Comparison of ENCODE assay signal across 8 cellular contexts in the genomic region with DNA sequence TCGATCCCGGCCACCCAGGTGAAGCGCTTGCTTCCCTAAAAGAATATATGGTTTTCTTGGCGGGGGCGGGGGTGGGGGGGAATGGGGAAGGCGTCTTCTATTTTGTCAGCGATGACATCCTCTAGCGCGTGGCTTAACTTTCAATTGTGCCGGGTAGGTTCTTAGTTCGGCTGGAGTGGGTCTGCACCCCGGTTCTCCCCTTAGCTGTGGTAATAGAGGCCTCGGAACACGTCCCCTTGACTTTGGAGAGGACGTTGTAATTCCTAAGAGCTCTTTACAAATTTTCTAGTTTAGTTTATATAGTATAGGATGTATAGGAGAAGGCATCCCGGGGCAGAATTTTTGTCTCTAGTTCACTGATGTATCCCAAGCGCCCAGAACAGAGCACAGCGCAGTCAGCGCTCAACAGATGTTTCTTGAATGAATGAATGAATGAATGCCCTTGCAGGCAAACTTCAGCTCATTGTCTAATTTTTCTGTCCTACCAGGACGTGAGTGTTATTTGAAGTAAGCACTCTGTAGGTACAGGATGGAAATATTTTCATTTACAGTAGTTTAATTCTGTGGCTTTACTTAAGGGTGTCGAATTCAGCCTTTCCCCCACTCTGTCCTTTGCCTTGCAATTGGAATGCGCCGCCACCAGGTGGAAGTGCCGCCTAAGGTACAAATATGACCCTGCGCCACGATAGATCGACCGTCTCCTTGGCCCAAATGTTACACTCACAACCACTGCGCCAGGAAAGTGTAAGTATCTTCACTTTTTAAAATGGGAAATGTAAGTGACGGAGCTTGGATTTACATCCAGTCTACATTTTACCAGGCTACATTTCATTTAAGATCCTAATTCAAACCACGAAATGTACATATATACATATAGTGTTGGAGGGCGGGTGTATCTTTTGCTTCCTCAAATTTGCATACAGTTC. TPM values are rescaled to one million over a fixed set of nuclear protein-coding genes. Genes with fewer than 3 reads are reported as not detected.
A peak's percentile ranks its signal among the peaks of the same experiment; 100 is the strongest.
DNase-seq lines count a peak whose midpoint lies in the region; TF ChIP-seq lines count a peak whose summit lies in the region.

No MANE protein-coding gene starts in this region.

- TF ChIP-seq CTCF in LNCaP clone FGC (IDR thresholded peaks at IDR 0.05; ENCODE audit: control insufficient read depth, extremely low read depth, insufficient read depth) (peak; percentile 98), neutrophil (IDR thresholded peaks at IDR 0.05) (peak; percentile 71)

- H3K27me3 ChIP-seq in H7 (ENCODE audit: control insufficient read depth, insufficient read depth, low read length) (no peaks in the 10 kb centered on the region; the same call in 1 of the 2 replicates), SJCRH30 (no peaks in the 10 kb centered on the region), neutrophil (no peaks in the 10 kb centered on the region), subcutaneous abdominal adipose tissue (ENCODE audit: control insufficient read depth in 5 of 5, insufficient read depth in 4 of 5, low read length in 5 of 5) (no peaks in the 10 kb centered on the region)

- H3K27ac ChIP-seq in SJCRH30: peak overlapping the region; percentile 79; the same call in 1 of the 2 replicates
- H3K27ac ChIP-seq in neutrophil: peak overlapping the region; percentile 57
- peak overlapping the region; percentile 75 for H3K27ac ChIP-seq in subcutaneous abdominal adipose tissue (ENCODE audit: low read depth, low read length)

- peak overlapping the region; percentile 81 for H3K4me3 ChIP-seq in H7 (ENCODE audit: insufficient read depth, low read depth, low read length)
- H3K4me3 ChIP-seq in LNCaP clone FGC (ENCODE audit: low read depth, low read length): peak overlapping the region; percentile 59
- H3K4me3 ChIP-seq in SJCRH30: peak overlapping the region; percentile 90
- peak overlapping the region; percentile 75 to 81 for H3K4me3 ChIP-seq in neutrophil (ENCODE audit: low read depth in 1 of 2, low read length in 1 of 2)
- H3K4me3 ChIP-seq in subcutaneous abdominal adipose tissue (ENCODE audit: low read depth in 1 of 5, low read length in 5 of 5): peak overlapping the region; percentile 74 to 93 (median 88)

- H3K9me3 ChIP-seq in ES-I3 (ENCODE audit: control insufficient read depth, insufficient read depth, low read length) (no peaks in the 10 kb centered on the region), SJCRH30 (replicated peaks) (no peaks in the 10 kb centered on the region), neutrophil (no peaks in the 10 kb centered on the region), subcutaneous abdominal adipose tissue (ENCODE audit: control insufficient read depth in 5 of 5, low read length in 5 of 5) (no peaks in the 10 kb centered on the region)

- H3K36me3 ChIP-seq in ES-I3 (ENCODE audit: insufficient read depth, low read length): peaks cover 2% of the 10 kb centered on the region
- peaks cover 3% of the 10 kb centered on the region for H3K36me3 ChIP-seq in H7 (replicated peaks; ENCODE audit: control insufficient read depth, insufficient read depth, low read length)
- H3K36me3 ChIP-seq in SJCRH30: peaks cover 27% of the 10 kb centered on the region
- H3K36me3 ChIP-seq in neutrophil: peaks cover 13% of the 10 kb centered on the region
- peaks cover 8 to 19% (median 12%) of the 10 kb centered on the region in 5 donors for H3K36me3 ChIP-seq in subcutaneous abdominal adipose tissue (ENCODE audit: control insufficient read depth in 5 of 5, insufficient read depth in 5 of 5, low read length in 5 of 5)

- H3K4me1 ChIP-seq in ES-I3 (ENCODE audit: insufficient read depth, low read length) (no peaks in the 10 kb centered on the region; the same call in 1 of the 2 replicates), SJCRH30 (no peaks in the 10 kb centered on the region), neutrophil (ENCODE audit: control insufficient read depth in 1 of 2, insufficient read depth in 1 of 2, low read depth in 1 of 2, low read length in 1 of 2) (peaks cover 14 to 16% of the 10 kb centered on the region in 2 experiments), subcutaneous abdominal adipose tissue (ENCODE audit: control insufficient read depth in 5 of 5, insufficient read depth in 5 of 5, low read length in 5 of 5) (peaks cover 0 to 27% (median 25%) of the 10 kb centered on the region in 5 donors)

- DNase-seq in H7: peak; percentile 79
- peak; percentile 56 for DNase-seq in LNCaP clone FGC (ENCODE audit: low read depth)
- DNase-seq in SJCRH30: peak; percentile 77 to 91
- DNase-seq in activated naive CD4-positive, alpha-beta T cell treated with Interleukin-2 at 50 U/mL for 16 hours: peak; percentile 80
- DNase-seq in germinal center (ENCODE audit: low spot score): peak; percentile 78

- H3K9ac ChIP-seq in ES-I3 (ENCODE audit: low read depth, low read length) (peak overlapping the region; percentile 97; the same call in 1 of the 2 replicates), subcutaneous abdominal adipose tissue (ENCODE audit: low read length in 5 of 5) (peak overlapping the region; percentile 70 to 94 (median 88))

RNA-seq across cellular contexts. Expression of gene MRPL39, which starts 0.8 kb away (rescaled TPM):
- 56.3 and 69.5 TPM in 2 replicates for total RNA-seq in H7 (2014; rRNA removed; shearing (Covaris generic))
- 86.2 and 95.0 TPM in 2 replicates for total RNA-seq in SJCRH30 (2014; rRNA removed; shearing (Covaris generic))

RNA-seq across cellular contexts. Expression of gene JAM2, which starts 31.0 kb away (rescaled TPM):
- 0.67 and 1.1 TPM in 2 replicates for total RNA-seq in H7 (2014; rRNA removed; shearing (Covaris generic))
- total RNA-seq in SJCRH30 (2014; rRNA removed; shearing (Covaris generic)): 15.3 and 17.6 TPM in 2 replicates

Comparison
In these comparisons a context has a peak if more than half of its experiments do, and no peak if none do; other contexts are left out.
1. Peak in every context shown above with its lines: DNase-seq, H3K4me3 ChIP-seq and H3K27ac ChIP-seq.